ENCODE assay signal across 18 cellular contexts in the genomic region with DNA sequence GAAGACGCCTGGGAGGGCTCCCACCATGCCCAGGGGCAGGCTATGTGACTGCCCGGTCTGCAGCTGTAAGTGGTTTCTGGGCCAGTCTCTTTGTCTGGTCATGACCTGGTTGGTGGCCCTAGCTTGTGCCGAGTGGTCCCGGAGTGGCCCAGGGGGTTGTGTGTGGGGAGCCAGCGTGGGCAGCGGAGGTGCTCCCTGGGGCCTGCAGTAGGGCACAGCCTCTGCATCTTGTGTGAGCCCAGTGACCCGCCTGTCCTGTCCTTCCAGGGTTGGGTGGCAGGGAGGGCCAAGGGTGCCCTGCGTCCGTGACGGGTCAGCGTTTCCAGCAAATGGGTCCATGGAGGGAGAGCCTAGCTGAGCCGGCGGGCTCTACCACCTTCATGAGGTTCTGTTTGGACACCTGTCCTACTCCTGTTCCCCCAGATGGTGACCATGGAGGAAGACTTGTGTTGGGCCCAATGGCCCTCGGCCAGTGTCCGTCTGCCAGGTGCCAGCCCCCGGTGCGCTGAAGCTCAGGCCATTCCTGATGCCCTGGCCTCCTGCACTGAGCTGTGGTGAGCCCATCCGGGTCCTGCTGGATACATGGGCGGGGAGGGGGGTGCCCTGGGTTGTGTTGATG.
A peak's percentile ranks its signal among the peaks of the same experiment; 100 is the strongest.
DNase-seq lines count a peak whose midpoint lies in the region; ATAC-seq, FAIRE-seq and TF ChIP-seq lines count a peak whose summit lies in the region.
"Had no signal": no experiment of that assay in that cellular context is flagged by ENCODE, and none has a peak within 500 bp of the region (broad histone marks: within the 10 kb centered on the region; RNA-seq: fewer than 3 reads in every experiment).

No MANE protein-coding gene starts in this region.

- no peaks in the 10 kb centered on the region for H3K36me3 ChIP-seq in kidney (ENCODE audit: control insufficient read depth in 1 of 2, insufficient read depth in 2 of 2, low read length in 2 of 2)

- H3K9me3 Mint-ChIP-seq in activated naive CD4-positive, alpha-beta T cell treated with anti-CD3 and anti-CD28 coated beads for 36 hours = peaks cover 30% of the 10 kb centered on the region

- ATAC-seq in HG03039 (IDR thresholded peaks at IDR 0.05; ENCODE audit: unreplicated experiment) = no peak

- H3K27me3 Mint-ChIP-seq in activated naive CD4-positive, alpha-beta T cell treated with anti-CD3 and anti-CD28 coated beads for 36 hours (ENCODE audit: low read depth) = no peaks in the 10 kb centered on the region
- H3K27me3 Mint-ChIP-seq: activated CD4-positive, alpha-beta memory T cell treated with anti-CD3 and anti-CD28 coated beads for 36 hours; brain; progenitor cell of endocrine pancreas had no signal

- TF ChIP-seq CTCF in kidney (IDR thresholded peaks at IDR 0.05; ENCODE audit: borderline replicate concordance, extremely low read depth, insufficient read depth) = no peak

- DNase-seq in activated naive CD4-positive, alpha-beta T cell treated with anti-CD3 and anti-CD28 coated beads, Interleukin-2, amount 50 U/mL, for 16 hours = peak; percentile 6
- no peak for DNase-seq in activated naive CD4-positive, alpha-beta T cell treated with anti-CD3 and anti-CD28 coated beads for 36 hours
- DNase-seq in activated CD8-positive, alpha-beta memory T cell treated with anti-CD3 and anti-CD28 coated beads, Interleukin-2, amount 50 U/mL, for 48 hours = peak; percentile 22
- peak; percentile 61 for DNase-seq in kidney
- peak; percentile 10 for DNase-seq in stimulated activated CD8-positive, alpha-beta memory T cell treated with anti-CD3 and anti-CD28 coated beads, Interleukin-4, amount 100 ng/mL, for 48 hours
- no peak for DNase-seq in G401 (ENCODE audit: low spot score)
- no peak for DNase-seq in NCI-H345 (lab: John Stamatoyannopoulos, UW)
- DNase-seq: activated naive CD4-positive, alpha-beta T cell; GM23248; KG1; kidney glomerular epithelial cell; NCI-H1048; PC-9; stimulated activated CD4-positive, alpha-beta T cell treated with anti-CD3 and anti-CD28 coated beads, Interleukin-15, amount 100 ng/mL, for 24 hours had no signal

- no peak overlapping the region for H3K27ac ChIP-seq in kidney (ENCODE audit: low read depth in 2 of 2, low read length in 2 of 2)
- H3K27ac ChIP-seq: GM23248, PC-9 had no signal

- no peaks in the 10 kb centered on the region for H3K4me1 ChIP-seq in kidney (ENCODE audit: control insufficient read depth in 1 of 2, insufficient read depth in 1 of 2, low read depth in 1 of 2, low read length in 2 of 2)

- H3K9me3 ChIP-seq in kidney (ENCODE audit: control insufficient read depth in 1 of 2, low read length in 2 of 2) = peaks cover 0 to 18% of the 10 kb centered on the region in 2 donors

- no peak overlapping the region for H3K27ac Mint-ChIP-seq in activated naive CD4-positive, alpha-beta T cell treated with anti-CD3 and anti-CD28 coated beads for 36 hours
- H3K27ac Mint-ChIP-seq: activated CD4-positive, alpha-beta memory T cell treated with anti-CD3 and anti-CD28 coated beads for 36 hours; brain; progenitor cell of endocrine pancreas had no signal

- in situ Hi-C loops in G401 (cut with HindIII; ENCODE audit: low sequenced_read_pairs) = no loop called here

- H3K4me3 ChIP-seq in kidney (ENCODE audit: low read length in 2 of 2) = no peak overlapping the region
- H3K4me3 ChIP-seq: GM23248, PC-9 had no signal

- H3K9ac ChIP-seq in kidney (ENCODE audit: low read length in 2 of 2) = no peak overlapping the region
- H3K9ac ChIP-seq: GM23248 had no signal

- no peak for FAIRE-seq in kidney (lab: Jason Lieb, UNC)

- no peaks in the 10 kb centered on the region for H3K4me1 Mint-ChIP-seq in activated naive CD4-positive, alpha-beta T cell treated with anti-CD3 and anti-CD28 coated beads for 36 hours (ENCODE audit: low read depth)
- H3K4me1 Mint-ChIP-seq: brain had no signal

- CTCF ChIA-PET in activated naive CD4-positive, alpha-beta T cell treated with anti-CD3 and anti-CD28 coated beads for 36 hours (lab: Charles Lee) = no interaction called here

- H3K36me3 Mint-ChIP-seq in activated naive CD4-positive, alpha-beta T cell treated with anti-CD3 and anti-CD28 coated beads for 36 hours (ENCODE audit: low read depth) = peaks cover 2% of the 10 kb centered on the region

- H3K4me3 Mint-ChIP-seq in activated naive CD4-positive, alpha-beta T cell treated with anti-CD3 and anti-CD28 coated beads for 36 hours = no peak overlapping the region
- H3K4me3 Mint-ChIP-seq: activated CD4-positive, alpha-beta memory T cell treated with anti-CD3 and anti-CD28 coated beads for 36 hours; brain had no signal

- intact Hi-C loops in activated naive CD4-positive, alpha-beta T cell treated with anti-CD3 and anti-CD28 coated beads for 36 hours (cut with micrococcal nuclease) = no loop called here
- intact Hi-C loops in kidney (cut with DNase I) = no loop called here

Comparison
In these comparisons a context has a peak if more than half of its experiments do, and no peak if none do; other contexts are left out.
1. DNase-seq: peak in activated naive CD4-positive, alpha-beta T cell treated with anti-CD3 and anti-CD28 coated beads, Interleukin-2, amount 50 U/mL, for 16 hours (single experiment), activated CD8-positive, alpha-beta memory T cell treated with anti-CD3 and anti-CD28 coated beads, Interleukin-2, amount 50 U/mL, for 48 hours (single experiment), kidney (single experiment) and stimulated activated CD8-positive, alpha-beta memory T cell treated with anti-CD3 and anti-CD28 coated beads, Interleukin-4, amount 100 ng/mL, for 48 hours (single experiment); none in activated naive CD4-positive, alpha-beta T cell treated with anti-CD3 and anti-CD28 coated beads for 36 hours (single experiment), G401 (single experiment) and NCI-H345 (single experiment).